Comparison of ENCODE assay signal across 25 cellular contexts in the genomic region with DNA sequence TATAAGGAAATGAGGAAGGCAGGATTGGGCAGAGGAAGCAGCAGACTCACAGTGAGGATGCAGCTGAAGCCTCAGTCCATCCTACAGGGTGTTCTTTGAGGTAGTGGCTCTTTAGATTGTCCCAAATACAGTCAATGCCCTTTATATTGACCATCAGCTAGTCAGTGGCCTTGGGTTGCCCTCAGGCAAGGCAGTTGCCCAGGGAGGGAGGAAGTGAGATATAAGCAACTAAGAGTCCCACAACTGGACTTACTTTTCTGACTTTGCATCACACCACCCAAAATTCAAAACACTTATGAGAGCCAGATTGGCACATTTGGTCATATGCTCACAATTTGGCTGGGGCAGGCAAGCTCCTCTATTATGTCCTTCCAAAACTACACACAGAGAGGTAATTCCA.
"Had no signal": no experiment of that assay in that cellular context is flagged by ENCODE, and none has a peak within 500 bp of the region (broad histone marks: within the 10 kb centered on the region; RNA-seq: fewer than 3 reads in every experiment).

No MANE protein-coding gene starts in this region.

- H3K4me1 ChIP-seq: neural progenitor cell had no signal

- ATAC-seq: esophagus mucosa; gastrocnemius medialis; heart right ventricle; left cardiac atrium; natural killer cell treated with Interleukin-12 subunit alpha and Interleukin-12 subunit beta and Interleukin-15 and Interleukin-18, amount 100 ng/mL, for 72 hours; right cardiac atrium had no signal

- H3K9me3 Mint-ChIP-seq: immature natural killer cell; memory B cell; mesothelial cell of epicardium; natural killer cell treated with Interleukin-12 subunit alpha and Interleukin-12 subunit beta and Interleukin-15 and Interleukin-18, amount 100 ng/mL, for 72 hours; neural progenitor cell had no signal

- H3K9ac ChIP-seq: neural progenitor cell had no signal

- H3K36me3 ChIP-seq: gastrocnemius medialis, neural progenitor cell, ovary, upper lobe of left lung had no signal

- FAIRE-seq: keratinocyte, small intestine had no signal

- H3K4me2 ChIP-seq: neural progenitor cell had no signal

- H3K27ac ChIP-seq: dorsolateral prefrontal cortex, gastrocnemius medialis, heart right ventricle, left ventricle myocardium inferior, lower lobe of right lung, neural progenitor cell, ovary, tibial artery, upper lobe of left lung, vagina had no signal

- H3K4me3 Mint-ChIP-seq: immature natural killer cell; memory B cell; mesothelial cell of epicardium; natural killer cell treated with Interleukin-12 subunit alpha and Interleukin-12 subunit beta and Interleukin-15 and Interleukin-18, amount 100 ng/mL, for 72 hours; neural progenitor cell had no signal

- H3K27me3 Mint-ChIP-seq: memory B cell; natural killer cell treated with Interleukin-12 subunit alpha and Interleukin-12 subunit beta and Interleukin-15 and Interleukin-18, amount 100 ng/mL, for 72 hours; progenitor cell of endocrine pancreas had no signal

- H3K27ac Mint-ChIP-seq: memory B cell; mesothelial cell of epicardium; natural killer cell treated with Interleukin-12 subunit alpha and Interleukin-12 subunit beta and Interleukin-15 and Interleukin-18, amount 100 ng/mL, for 72 hours; neural progenitor cell; progenitor cell of endocrine pancreas had no signal

- H3K4me3 ChIP-seq: dorsolateral prefrontal cortex, gastrocnemius medialis, heart right ventricle, left ventricle myocardium inferior, lower lobe of right lung, neural progenitor cell, ovary, tibial artery, upper lobe of left lung, vagina had no signal

- H2AFZ ChIP-seq: neural progenitor cell had no signal

- H3K36me3 Mint-ChIP-seq: memory B cell; mesothelial cell of epicardium; natural killer cell treated with Interleukin-12 subunit alpha and Interleukin-12 subunit beta and Interleukin-15 and Interleukin-18, amount 100 ng/mL, for 72 hours had no signal

- DNase-seq: cortex of kidney; dorsolateral prefrontal cortex; effector CD8-positive, alpha-beta T cell; gastrocnemius medialis; heart right ventricle; immature natural killer cell; left cardiac atrium; left ventricle myocardium inferior; lower lobe of right lung; nucleus accumbens; ovary; small intestine; stimulated activated CD4-positive, alpha-beta T cell treated with anti-CD3 and anti-CD28 coated beads, Interleukin-12 subunit alpha, Interleukin-12 subunit beta, amount 100 ng/mL, for 4 hours; stimulated activated naive CD4-positive, alpha-beta T cell treated with Interleukin-2 at 50 U/mL for 16 hours; tibial artery; upper lobe of left lung had no signal

- H3K9me3 ChIP-seq: gastrocnemius medialis, heart right ventricle, left ventricle myocardium inferior, lower lobe of right lung, ovary, tibial artery, upper lobe of left lung, vagina had no signal

- H3K27me3 ChIP-seq: dorsolateral prefrontal cortex, gastrocnemius medialis, heart right ventricle, neural progenitor cell, ovary, tibial artery, upper lobe of left lung, vagina had no signal
